ENCODE assay signal across 11 cellular contexts in genomic region chr2:190339394-190339793, GRCh38.
"Had no signal": no experiment of that assay in that cellular context is flagged by ENCODE, and none has a peak within 500 bp of the region (broad histone marks: within the 10 kb centered on the region; RNA-seq: fewer than 3 reads in every experiment).

No MANE protein-coding gene starts in this region.

- ATAC-seq: GM23338, HCT116 had no signal

- H3K4me2 ChIP-seq: GM23338 had no signal

- H3K4me3 Mint-ChIP-seq: GM23338, H9, HFFc6 had no signal

- H3K36me3 ChIP-seq: HAP-1 had no signal

- H3K4me3 ChIP-seq: GM23248, GM23338, HAP-1 had no signal

- H3K9me3 Mint-ChIP-seq: GM23338, H9, HFFc6 had no signal

- FAIRE-seq: H1, H54 had no signal

- H2AFZ ChIP-seq: GM23248, GM23338 had no signal

- H3K27ac ChIP-seq: GM23248 had no signal

- DNase-seq: GM23248, GOT3, H7, H9, HCEC 1CT, HFFc6 had no signal

- H3K27ac Mint-ChIP-seq: GM23338, H9, HFFc6 had no signal

- H3K9ac ChIP-seq: GM23248 had no signal
